Comparison of ENCODE assay signal across 25 cellular contexts in genomic region chr4:184439386-184439785, GRCh38.
"Had no signal": no experiment of that assay in that cellular context is flagged by ENCODE, and none has a peak within 500 bp of the region (broad histone marks: within the 10 kb centered on the region; RNA-seq: fewer than 3 reads in every experiment).

No MANE protein-coding gene starts in this region.

- H3K27ac Mint-ChIP-seq: activated CD8-positive, alpha-beta memory T cell treated with anti-CD3 and anti-CD28 coated beads, Interleukin-2, amount 10 ng/mL, durations not matched to agents 7 days and 5 days; activated CD8-positive, alpha-beta T cell treated with anti-CD3 and anti-CD28 coated beads, Interleukin-2, amount 10 ng/mL, durations not matched to agents 7 days and 5 days; activated naive CD4-positive, alpha-beta T cell treated with anti-CD3 and anti-CD28 coated beads, Interleukin-2, amount 50 U/mL, for 72 hours; activated T-helper 2 cell treated with anti-CD3 and anti-CD28 coated beads, Interferon-gamma antibody, Interleukin-2, Interleukin-4, amounts not matched to agents 10 μg/mL and 5 μg/mL and 100 μg/mL, durations not matched to agents 14 hours and 24 hours and 36 hours; stimulated activated naive CD8-positive, alpha-beta T cell treated with anti-CD3 and anti-CD28 coated beads, Interleukin-15, Interleukin-2, amounts not matched to agents 100 ng/mL and 50 ng/mL, for 24 hours had no signal

- ATAC-seq: activated CD8-positive, alpha-beta memory T cell treated with anti-CD3 and anti-CD28 coated beads, Interleukin-2, amount 10 ng/mL, durations not matched to agents 7 days and 5 days; activated CD8-positive, alpha-beta T cell treated with anti-CD3 and anti-CD28 coated beads, Interleukin-2, amount 10 ng/mL, durations not matched to agents 7 days and 5 days; activated naive CD4-positive, alpha-beta T cell treated with anti-CD3 and anti-CD28 coated beads, Interleukin-2, amount 50 U/mL, for 72 hours; natural killer cell treated with Interleukin-12 subunit alpha and Interleukin-12 subunit beta and Interleukin-15 and Interleukin-18, amount 100 ng/mL, for 72 hours; SK-N-SH treated with all-trans-retinoic acid at 6 μM for 48 hours had no signal

- H3K4me3 Mint-ChIP-seq: activated CD8-positive, alpha-beta memory T cell treated with anti-CD3 and anti-CD28 coated beads, Interleukin-2, amount 10 ng/mL, durations not matched to agents 7 days and 5 days; activated CD8-positive, alpha-beta T cell treated with anti-CD3 and anti-CD28 coated beads, Interleukin-2, amount 10 ng/mL, durations not matched to agents 7 days and 5 days; endodermal cell; natural killer cell treated with Interleukin-12 subunit alpha and Interleukin-12 subunit beta and Interleukin-15 and Interleukin-18, amount 100 ng/mL, for 72 hours; stimulated activated naive CD8-positive, alpha-beta T cell treated with anti-CD3 and anti-CD28 coated beads, Interleukin-15, Interleukin-2, amounts not matched to agents 100 ng/mL and 50 ng/mL, for 24 hours had no signal

- H3K9me3 ChIP-seq: body of pancreas, ovary, prostate gland, right atrium auricular region, upper lobe of left lung, vagina had no signal

- H3K36me3 ChIP-seq: ovary, prostate gland, right atrium auricular region, upper lobe of left lung, vagina had no signal

- H3K4me3 ChIP-seq: body of pancreas, ovary, prostate gland, right atrium auricular region had no signal

- H3K27me3 ChIP-seq: body of pancreas, ovary, right atrium auricular region, upper lobe of left lung, vagina had no signal

- H3K27me3 Mint-ChIP-seq: activated CD8-positive, alpha-beta memory T cell treated with anti-CD3 and anti-CD28 coated beads, Interleukin-2, amount 10 ng/mL, durations not matched to agents 7 days and 5 days; natural killer cell treated with Interleukin-12 subunit alpha and Interleukin-12 subunit beta and Interleukin-15 and Interleukin-18, amount 100 ng/mL, for 72 hours; stimulated activated naive CD8-positive, alpha-beta T cell treated with anti-CD3 and anti-CD28 coated beads, Interleukin-15, Interleukin-2, amounts not matched to agents 100 ng/mL and 50 ng/mL, for 24 hours had no signal

- H3K9me3 Mint-ChIP-seq: activated naive CD4-positive, alpha-beta T cell treated with anti-CD3 and anti-CD28 coated beads, Interleukin-2, amount 50 U/mL, for 72 hours; activated T-helper 2 cell treated with anti-CD3 and anti-CD28 coated beads, Interferon-gamma antibody, Interleukin-2, Interleukin-4, amounts not matched to agents 10 μg/mL and 5 μg/mL and 100 μg/mL, durations not matched to agents 14 hours and 24 hours and 36 hours; endodermal cell; natural killer cell treated with Interleukin-12 subunit alpha and Interleukin-12 subunit beta and Interleukin-15 and Interleukin-18, amount 100 ng/mL, for 72 hours; stimulated activated naive CD8-positive, alpha-beta T cell treated with anti-CD3 and anti-CD28 coated beads, Interleukin-15, Interleukin-2, amounts not matched to agents 100 ng/mL and 50 ng/mL, for 24 hours had no signal

- H3K36me3 Mint-ChIP-seq: activated naive CD4-positive, alpha-beta T cell treated with anti-CD3 and anti-CD28 coated beads, Interleukin-2, amount 50 U/mL, for 72 hours; natural killer cell treated with Interleukin-12 subunit alpha and Interleukin-12 subunit beta and Interleukin-15 and Interleukin-18, amount 100 ng/mL, for 72 hours had no signal

- DNase-seq: activated CD4-positive, alpha-beta T cell treated with anti-CD3 and anti-CD28 coated beads, Interleukin-2, amount 50 U/mL, for 1 hour; activated CD4-positive, CD25-positive, alpha-beta regulatory T cell treated with anti-CD3 and anti-CD28 coated beads, Interleukin-2, amount 50 U/mL, for 72 hours; activated CD8-positive, alpha-beta memory T cell treated with anti-CD3 and anti-CD28 coated beads, Interleukin-2, amount 10 ng/mL, durations not matched to agents 7 days and 5 days; activated CD8-positive, alpha-beta T cell treated with anti-CD3 and anti-CD28 coated beads, Interleukin-2, amount 10 ng/mL, durations not matched to agents 7 days and 5 days; activated naive CD4-positive, alpha-beta T cell; activated T-cell treated with anti-CD3 and anti-CD28 coated beads, Interleukin-2, amount 50 U/mL, for 48 hours; aorta; body of pancreas; cerebellar nuclear complex; endodermal cell; foreskin melanocyte; left cardiac atrium; mammary epithelial cell; ovary; stimulated activated CD4-positive, alpha-beta T cell treated with anti-CD3 and anti-CD28 coated beads, Interleukin-2, amount 100 ng/mL, for 48 hours; T-helper 2 cell; upper lobe of left lung had no signal

- H3K27ac ChIP-seq: ovary, vagina had no signal
